ENCODE assay signal across 30 cellular contexts in genomic region chr1:89888480-89889335, GRCh38.
A peak's percentile ranks its signal among the peaks of the same experiment; 100 is the strongest.
DNase-seq lines count a peak whose midpoint lies in the region; ATAC-seq, FAIRE-seq and TF ChIP-seq lines count a peak whose summit lies in the region.
"Had no signal": no experiment of that assay in that cellular context is flagged by ENCODE, and none has a peak within 500 bp of the region (broad histone marks: within the 10 kb centered on the region; RNA-seq: fewer than 3 reads in every experiment).

No MANE protein-coding gene starts in this region.

- FAIRE-seq in H54 (lab: Jason Lieb, UNC): peak; percentile 80
- FAIRE-seq: TTC549 had no signal

- no peaks in the 10 kb centered on the region for H3K27me3 Mint-ChIP-seq in CD14-positive monocyte (ENCODE audit: low read depth in 3 of 3)
- H3K27me3 Mint-ChIP-seq: activated CD4-positive, alpha-beta memory T cell treated with anti-CD3 and anti-CD28 coated beads for 36 hours; memory B cell; stimulated activated memory B cell treated with anti-CD40 and anti-IgM and Interleukin-4, amounts not matched to agents 10 μg/mL and 1 μg/mL and 100 μg/mL, for 72 hours had no signal

- H3K4me3 Mint-ChIP-seq in CD14-positive monocyte: no peak overlapping the region
- H3K4me3 Mint-ChIP-seq: activated CD4-positive, alpha-beta memory T cell treated with anti-CD3 and anti-CD28 coated beads for 36 hours; activated T-cell treated with anti-CD3 and anti-CD28 coated beads, Interleukin-2, amount 50 U/mL, for 72 hours; immature natural killer cell; memory B cell; nephron progenitor cell; stimulated activated memory B cell treated with anti-CD40 and anti-IgM and Interleukin-4, amounts not matched to agents 10 μg/mL and 1 μg/mL and 100 μg/mL, for 72 hours had no signal

- H3K4me3 ChIP-seq in lower leg skin (ENCODE audit: low read depth, poor library complexity, severe bottlenecking) (no peak overlapping the region), aorta (ENCODE audit: low read length in 2 of 2) (no peak overlapping the region)
- H3K4me3 ChIP-seq: adrenal gland, BLaER1, dorsolateral prefrontal cortex, upper lobe of left lung had no signal

- peaks cover 35% of the 10 kb centered on the region for H3K4me1 Mint-ChIP-seq in CD14-positive monocyte

- peaks cover 25 to 32% of the 10 kb centered on the region in 2 donors for H3K36me3 Mint-ChIP-seq in CD14-positive monocyte
- H3K36me3 Mint-ChIP-seq: immature natural killer cell had no signal

- H3K9me3 ChIP-seq in aorta (ENCODE audit: control insufficient read depth, low read length): no peaks in the 10 kb centered on the region
- H3K9me3 ChIP-seq: adrenal gland, BLaER1, upper lobe of left lung had no signal

- WGBS in lower leg skin, 2 donors: 91 to 92% methylated on average over 5 of the region's 5 CpGs
- WGBS in aorta, 2 donors: 86 to 90% methylated on average over 5 of the region's 5 CpGs

- peak overlapping the region; percentile 64 for H3K27ac ChIP-seq in foreskin keratinocyte
- no peak overlapping the region for H3K27ac ChIP-seq in aorta (ENCODE audit: low read depth in 1 of 2, low read length in 2 of 2)
- H3K27ac ChIP-seq: adrenal gland, BLaER1, brain microvascular endothelial cell, HL-60, upper lobe of left lung had no signal

- H3K27me3 ChIP-seq in foreskin keratinocyte: no peaks in the 10 kb centered on the region
- no peaks in the 10 kb centered on the region for H3K27me3 ChIP-seq in aorta (ENCODE audit: control insufficient read depth in 1 of 2, insufficient read depth in 2 of 2, low read length in 1 of 2)
- H3K27me3 ChIP-seq: adrenal gland, BLaER1, brain microvascular endothelial cell, dorsolateral prefrontal cortex, upper lobe of left lung had no signal

- TF ChIP-seq POLR2A in H54 (IDR thresholded peaks at IDR 0.05; ENCODE audit: low read depth, low read length) (no peak), lower leg skin (IDR thresholded peaks at IDR 0.05) (no peak)

- TF ChIP-seq CTCF in CD14-positive monocyte (IDR thresholded peaks at IDR 0.05): no peak
- no peak for TF ChIP-seq CTCF in foreskin keratinocyte (conservative IDR thresholded peaks at IDR 0.05)
- TF ChIP-seq CTCF in lower leg skin (IDR thresholded peaks at IDR 0.05): no peak

- H3K36me3 ChIP-seq in aorta (ENCODE audit: control insufficient read depth in 1 of 2, insufficient read depth in 2 of 2, low read length in 1 of 2): no peaks in the 10 kb centered on the region
- H3K36me3 ChIP-seq: adrenal gland, brain microvascular endothelial cell, upper lobe of left lung had no signal

- DNase-seq in CD14-positive monocyte (ENCODE audit: low spot score): no peak
- no peak for DNase-seq in H54 (ENCODE audit: insufficient read length, low spot score)
- peak; percentile 90 for DNase-seq in SK-N-DZ (ENCODE audit: low spot score)
- DNase-seq in foreskin keratinocyte: no peak
- DNase-seq in lower leg skin (ENCODE audit: low spot score in 2 of 2): no peak
- DNase-seq in aorta: no peak
- no peak for DNase-seq in NCI-H1417 (lab: John Stamatoyannopoulos, UW)
- DNase-seq: activated CD4-positive, alpha-beta memory T cell treated with anti-CD3 and anti-CD28 coated beads for 36 hours; activated CD4-positive, alpha-beta T cell treated with anti-CD3 and anti-CD28 coated beads for 1 hour; activated T-cell treated with anti-CD3 and anti-CD28 coated beads, Interleukin-2, amount 50 U/mL, for 72 hours; adrenal gland; brain microvascular endothelial cell; Calu3; cerebellar nuclear complex; DMS79; dorsolateral prefrontal cortex; GOT3; immature natural killer cell; Kasumi-1; NCI-H1436 treated with DMSO at 0.1 percent for 48 hours; NCI-H2081 treated with DMSO at 0.1 percent for 48 hours; nephron progenitor cell; RPMI8226; upper lobe of left lung had no signal

- ATAC-seq in foreskin keratinocyte (no peak), aorta (ENCODE audit: low FRiP score) (no peak), HG03442 (IDR thresholded peaks at IDR 0.05; ENCODE audit: unreplicated experiment) (no peak)
- ATAC-seq: activated T-cell treated with anti-CD3 and anti-CD28 coated beads, Interleukin-2, amount 50 U/mL, for 72 hours; stimulated activated memory B cell treated with anti-CD40 and anti-IgM and Interleukin-4, amounts not matched to agents 10 μg/mL and 1 μg/mL and 100 μg/mL, for 72 hours had no signal

- H3K9me3 Mint-ChIP-seq in CD14-positive monocyte: no peaks in the 10 kb centered on the region
- H3K9me3 Mint-ChIP-seq: activated CD4-positive, alpha-beta memory T cell treated with anti-CD3 and anti-CD28 coated beads for 36 hours; activated T-cell treated with anti-CD3 and anti-CD28 coated beads, Interleukin-2, amount 50 U/mL, for 72 hours; immature natural killer cell; memory B cell; nephron progenitor cell; stimulated activated memory B cell treated with anti-CD40 and anti-IgM and Interleukin-4, amounts not matched to agents 10 μg/mL and 1 μg/mL and 100 μg/mL, for 72 hours had no signal

- H3K27ac Mint-ChIP-seq in CD14-positive monocyte: peak overlapping the region in 6 of 7 donors; percentile 27 to 75 (median 36)
- H3K27ac Mint-ChIP-seq: activated CD4-positive, alpha-beta memory T cell treated with anti-CD3 and anti-CD28 coated beads for 36 hours; activated T-cell treated with anti-CD3 and anti-CD28 coated beads, Interleukin-2, amount 50 U/mL, for 72 hours; immature natural killer cell; memory B cell; nephron progenitor cell; stimulated activated memory B cell treated with anti-CD40 and anti-IgM and Interleukin-4, amounts not matched to agents 10 μg/mL and 1 μg/mL and 100 μg/mL, for 72 hours had no signal

- intact Hi-C loops in CD14-positive monocyte (cut with micrococcal nuclease) (no loop called here), lower leg skin (cut with DNase I; ENCODE audit: low total_unique reads) (no loop called here), aorta (cut with DNase I) (no loop called here)

- peaks cover 66% of the 10 kb centered on the region for H3K4me1 ChIP-seq in foreskin keratinocyte
- H3K4me1 ChIP-seq in aorta (ENCODE audit: control insufficient read depth in 1 of 2, insufficient read depth in 2 of 2, low read length in 2 of 2): no peaks in the 10 kb centered on the region
